28 cellular contexts compared by ENCODE assay signal in the genomic region with DNA sequence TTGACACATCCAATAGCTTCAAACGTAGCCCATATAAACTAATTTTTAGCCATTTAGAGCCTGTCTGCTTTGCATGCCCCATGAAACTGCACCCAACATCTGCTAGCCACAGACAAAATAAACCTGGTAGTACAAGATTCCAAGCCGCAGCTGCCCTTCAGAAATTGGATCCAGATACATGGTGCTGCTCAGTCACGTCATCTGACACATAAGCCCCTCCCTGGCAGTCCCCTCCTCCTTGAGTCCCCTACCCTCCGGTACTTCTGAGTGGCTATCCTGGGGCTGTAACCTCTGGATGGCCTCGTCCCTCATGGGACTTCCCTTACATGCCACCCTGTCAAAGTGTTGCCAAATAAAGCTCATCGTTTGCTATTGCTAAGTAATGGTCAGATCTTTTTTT. TPM values are rescaled to one million over a fixed set of nuclear protein-coding genes. Genes with fewer than 3 reads are reported as not detected.
"Had no signal": no experiment of that assay in that cellular context is flagged by ENCODE, and none has a peak within 500 bp of the region (broad histone marks: within the 10 kb centered on the region; RNA-seq: fewer than 3 reads in every experiment).

No MANE protein-coding gene starts in this region.

- H3K27ac Mint-ChIP-seq: activated naive CD8-positive, alpha-beta T cell; activated T-helper 2 cell treated with anti-CD3 and anti-CD28 coated beads, Interferon-gamma antibody, Interleukin-2, Interleukin-4, amounts not matched to agents 10 μg/mL and 5 μg/mL and 100 μg/mL, durations not matched to agents 14 hours and 24 hours and 36 hours; naive thymus-derived CD8-positive, alpha-beta T cell; stimulated activated naive CD8-positive, alpha-beta T cell treated with anti-CD3 and anti-CD28 coated beads, Interleukin-15, Interleukin-2, amounts not matched to agents 100 ng/mL and 50 ng/mL, for 24 hours; T-cell had no signal

- H3K27me3 ChIP-seq: breast epithelium, colonic mucosa, dorsolateral prefrontal cortex, esophagus squamous epithelium, neutrophil, pancreas, thyroid gland, upper lobe of right lung had no signal

- H3K36me3 ChIP-seq: breast epithelium, colonic mucosa, esophagus squamous epithelium, neutrophil, pancreas, thyroid gland, upper lobe of right lung had no signal

- H3K9me3 ChIP-seq: breast epithelium, colonic mucosa, esophagus squamous epithelium, lower lobe of right lung, neutrophil, pancreas, psoas muscle, thyroid gland, upper lobe of right lung had no signal

- DNase-seq: activated CD4-positive, alpha-beta T cell treated with anti-CD3 and anti-CD28 coated beads for 1 hour; activated CD4-positive, alpha-beta T cell treated with anti-CD3 and anti-CD28 coated beads, Interleukin-2, amount 50 U/mL, for 1 hour; activated naive CD4-positive, alpha-beta T cell; activated T-cell treated with anti-CD3 and anti-CD28 coated beads, Interleukin-2, amount 50 U/mL, for 4 hours; colonic mucosa; dorsolateral prefrontal cortex; effector memory CD8-positive, alpha-beta T cell; esophagus squamous epithelium; foreskin keratinocyte; kidney; lower lobe of right lung; naive thymus-derived CD8-positive, alpha-beta T cell; pancreas; psoas muscle; right cardiac atrium; stimulated activated CD4-positive, alpha-beta T cell treated with anti-CD3 and anti-CD28 coated beads, Interleukin-12 subunit alpha, Interleukin-12 subunit beta, amount 100 ng/mL, for 4 hours; substantia nigra; T-cell; T-helper 9 cell; thyroid gland; upper lobe of right lung had no signal

- H3K27me3 Mint-ChIP-seq: activated naive CD8-positive, alpha-beta T cell; effector memory CD8-positive, alpha-beta T cell; naive thymus-derived CD8-positive, alpha-beta T cell; stimulated activated naive CD8-positive, alpha-beta T cell treated with anti-CD3 and anti-CD28 coated beads, Interleukin-15, Interleukin-2, amounts not matched to agents 100 ng/mL and 50 ng/mL, for 24 hours; T-cell had no signal

- H3K27ac ChIP-seq: breast epithelium, colonic mucosa, dorsolateral prefrontal cortex, esophagus squamous epithelium, foreskin keratinocyte, lower lobe of right lung, neutrophil, pancreas, psoas muscle, thyroid gland, upper lobe of right lung had no signal

- H3K4me1 ChIP-seq: breast epithelium, colonic mucosa, esophagus squamous epithelium, foreskin keratinocyte, lower lobe of right lung, psoas muscle, thyroid gland, upper lobe of right lung had no signal

- H3K4me3 ChIP-seq: breast epithelium, colonic mucosa, dorsolateral prefrontal cortex, esophagus squamous epithelium, lower lobe of right lung, pancreas, psoas muscle, thyroid gland, upper lobe of right lung had no signal

- H3K9me3 Mint-ChIP-seq: activated T-helper 2 cell treated with anti-CD3 and anti-CD28 coated beads, Interferon-gamma antibody, Interleukin-2, Interleukin-4, amounts not matched to agents 10 μg/mL and 5 μg/mL and 100 μg/mL, durations not matched to agents 14 hours and 24 hours and 36 hours; effector memory CD8-positive, alpha-beta T cell; stimulated activated naive CD8-positive, alpha-beta T cell treated with anti-CD3 and anti-CD28 coated beads, Interleukin-15, Interleukin-2, amounts not matched to agents 100 ng/mL and 50 ng/mL, for 24 hours had no signal

- H3K4me3 Mint-ChIP-seq: activated naive CD8-positive, alpha-beta T cell; activated T-cell treated with anti-CD3 and anti-CD28 coated beads, Interleukin-2, amount 50 U/mL, for 4 hours; effector memory CD8-positive, alpha-beta T cell; naive thymus-derived CD8-positive, alpha-beta T cell; stimulated activated naive CD8-positive, alpha-beta T cell treated with anti-CD3 and anti-CD28 coated beads, Interleukin-15, Interleukin-2, amounts not matched to agents 100 ng/mL and 50 ng/mL, for 24 hours; T-cell had no signal

RNA-seq across cellular contexts. Expression of a gene that starts 33.8 kb away (rescaled TPM):
- total RNA-seq: activated T-helper 2 cell treated with anti-CD3 and anti-CD28 coated beads, Interferon-gamma antibody, Interleukin-2, Interleukin-4, amounts not matched to agents 10 μg/mL and 5 μg/mL and 100 μg/mL, durations not matched to agents 14 hours and 24 hours and 36 hours; breast epithelium; glomerular endothelial cell; lower lobe of right lung; naive thymus-derived CD8-positive, alpha-beta T cell; right cardiac atrium; skeletal muscle tissue; thyroid gland; upper lobe of right lung had no signal
